11 cellular contexts compared by ENCODE assay signal in the genomic region with DNA sequence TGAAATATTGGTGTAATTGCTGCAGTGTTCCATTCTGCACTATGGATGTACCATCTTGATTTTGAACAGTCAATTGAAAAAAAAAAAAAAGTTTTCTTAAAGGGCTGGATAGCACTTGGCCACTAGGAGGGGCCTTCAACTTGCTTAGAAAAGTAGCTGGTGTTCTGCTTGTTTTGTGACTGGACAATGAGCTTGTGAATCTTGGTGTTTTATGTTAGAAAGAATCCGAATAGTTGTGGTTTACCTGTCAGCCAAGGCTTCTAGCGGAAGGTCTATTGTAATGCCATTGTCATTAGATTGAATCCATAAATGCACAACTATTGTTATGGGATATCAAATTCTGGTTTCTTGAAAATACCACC.
DNase-seq lines count a peak whose midpoint lies in the region; TF ChIP-seq lines count a peak whose summit lies in the region.
"Had no signal": no experiment of that assay in that cellular context is flagged by ENCODE, and none has a peak within 500 bp of the region (broad histone marks: within the 10 kb centered on the region; RNA-seq: fewer than 3 reads in every experiment).

No MANE protein-coding gene starts in this region.

- H3K27ac Mint-ChIP-seq in activated T-helper 2 cell treated with anti-CD3 and anti-CD28 coated beads, Interferon-gamma antibody, Interleukin-2, Interleukin-4, amounts not matched to agents 10 μg/mL and 5 μg/mL and 100 μg/mL, durations not matched to agents 14 hours and 24 hours and 36 hours = no peak overlapping the region
- H3K27ac Mint-ChIP-seq: activated CD8-positive, alpha-beta T cell treated with anti-CD3 and anti-CD28 coated beads, Interleukin-2, amount 10 ng/mL, durations not matched to agents 7 days and 5 days; naive thymus-derived CD8-positive, alpha-beta T cell had no signal

- POLR2A ChIA-PET in SK-N-SH (lab: Yijun Ruan, JAX) = no interaction called here

- H3K9me3 Mint-ChIP-seq in activated T-helper 2 cell treated with anti-CD3 and anti-CD28 coated beads, Interferon-gamma antibody, Interleukin-2, Interleukin-4, amounts not matched to agents 10 μg/mL and 5 μg/mL and 100 μg/mL, durations not matched to agents 14 hours and 24 hours and 36 hours = no peaks in the 10 kb centered on the region
- H3K9me3 Mint-ChIP-seq: naive thymus-derived CD8-positive, alpha-beta T cell had no signal

- no peak overlapping the region for H3K4me2 ChIP-seq in SK-N-SH

- TF ChIP-seq RAD21 in SK-N-SH (IDR thresholded peaks at IDR 0.05; ENCODE audit: low read length) = peak; percentile 64

- H3K27me3 Mint-ChIP-seq in activated T-helper 2 cell treated with anti-CD3 and anti-CD28 coated beads, Interferon-gamma antibody, Interleukin-2, Interleukin-4, amounts not matched to agents 10 μg/mL and 5 μg/mL and 100 μg/mL, durations not matched to agents 14 hours and 24 hours and 36 hours (ENCODE audit: low read depth) = no peaks in the 10 kb centered on the region

- H3K9me3 ChIP-seq in SK-N-SH (no peaks in the 10 kb centered on the region), subcutaneous abdominal adipose tissue (ENCODE audit: control insufficient read depth in 5 of 5, low read length in 5 of 5) (no peaks in the 10 kb centered on the region)

- H3F3A ChIP-seq in SK-N-SH (replicated peaks; ENCODE audit: insufficient read depth) = peaks cover 70% of the 10 kb centered on the region

- H3K4me1 Mint-ChIP-seq in activated T-helper 2 cell treated with anti-CD3 and anti-CD28 coated beads, Interferon-gamma antibody, Interleukin-2, Interleukin-4, amounts not matched to agents 10 μg/mL and 5 μg/mL and 100 μg/mL, durations not matched to agents 14 hours and 24 hours and 36 hours (ENCODE audit: low read depth) = no peaks in the 10 kb centered on the region
- H3K4me1 Mint-ChIP-seq: naive thymus-derived CD8-positive, alpha-beta T cell had no signal

- intact Hi-C loops in activated T-helper 2 cell treated with anti-CD3 and anti-CD28 coated beads, Interferon-gamma antibody, Interleukin-2, Interleukin-4, amounts not matched to agents 10 μg/mL and 5 μg/mL and 100 μg/mL, durations not matched to agents 14 hours and 24 hours and 36 hours (cut with micrococcal nuclease) = no loop called here

- CTCF ChIA-PET in SK-N-SH (lab: Yijun Ruan, JAX) = interaction anchor here (0.6 to 2.3 kb wide), 4 partner anchors 9 to 106 kb away, joined by 3 to 7 read pairs (median 4); no protein-coding TSS in a partner anchor

- H3K36me3 ChIP-seq in SK-N-SH (replicated peaks in 1 of 2; ENCODE audit: control insufficient read depth in 1 of 2, insufficient read depth in 2 of 2, low read length in 1 of 2) = no peaks in the 10 kb centered on the region
- H3K36me3 ChIP-seq in subcutaneous abdominal adipose tissue (ENCODE audit: control insufficient read depth in 5 of 5, insufficient read depth in 5 of 5, low read length in 5 of 5) = peaks cover 0 to 3% (median 0%) of the 10 kb centered on the region in 5 donors

- H3K4me1 ChIP-seq in SK-N-SH (ENCODE audit: control insufficient read depth in 1 of 2, insufficient read depth in 2 of 2, low read depth in 1 of 2, low read length in 1 of 2) = peaks cover 5 to 55% of the 10 kb centered on the region in 2 experiments
- H3K4me1 ChIP-seq in subcutaneous abdominal adipose tissue (ENCODE audit: control insufficient read depth in 5 of 5, insufficient read depth in 5 of 5, low read length in 5 of 5) = peaks cover 2 to 14% (median 8%) of the 10 kb centered on the region in 5 donors

- WGBS in SK-N-SH (ENCODE audit: low lambda C conversion rate) = 11% methylated on average over 2 of the region's 2 CpGs

- no peaks in the 10 kb centered on the region for H3K79me2 ChIP-seq in SK-N-SH (ENCODE audit: insufficient read depth)

- H3K27ac ChIP-seq in SK-N-SH (ENCODE audit: low read depth in 2 of 2, low read length in 1 of 2) (peak overlapping the region in 1 of 2 experiments; percentile 94; a peak in 2 of 4 replicates), subcutaneous abdominal adipose tissue (ENCODE audit: low read depth, low read length) (peak overlapping the region; percentile 83)

- H3K9me2 ChIP-seq in SK-N-SH = no peaks in the 10 kb centered on the region

- DNase-seq in DMS53 (lab: John Stamatoyannopoulos, UW) (peak; percentile 48), DMS53 treated with DMSO at 0.1 percent for 48 hours (lab: John Stamatoyannopoulos, UW; ENCODE audit: unreplicated experiment) (no peak), SK-N-SH (no peak), fibroblast of pulmonary artery (ENCODE audit: low read depth) (peak; percentile 66)
- no peak for DNase-seq in NK-92 treated with Interleukin-12 subunit alpha and Interleukin-12 subunit beta, amount 100 ng/mL, for 24 hours (lab: John Stamatoyannopoulos, UW)
- DNase-seq in stimulated activated CD4-positive, alpha-beta T cell treated with anti-CD3 and anti-CD28 coated beads, Interleukin-2, amount 100 ng/mL, for 48 hours = no peak
- DNase-seq in activated T-helper 2 cell treated with anti-CD3 and anti-CD28 coated beads, Interferon-gamma antibody, Interleukin-2, Interleukin-4, amounts not matched to agents 10 μg/mL and 5 μg/mL and 100 μg/mL, durations not matched to agents 14 hours and 24 hours and 36 hours (ENCODE audit: low spot score) = no peak
- DNase-seq: activated CD8-positive, alpha-beta T cell treated with anti-CD3 and anti-CD28 coated beads, Interleukin-2, amount 10 ng/mL, durations not matched to agents 7 days and 5 days; naive thymus-derived CD8-positive, alpha-beta T cell; NCI-H524 had no signal

- no peak overlapping the region for H3K9ac ChIP-seq in SK-N-SH
- H3K9ac ChIP-seq in subcutaneous abdominal adipose tissue (ENCODE audit: low read length in 5 of 5) = no peak overlapping the region

- no peaks in the 10 kb centered on the region for H3K27me3 ChIP-seq in SK-N-SH (ENCODE audit: insufficient read depth)
- no peaks in the 10 kb centered on the region for H3K27me3 ChIP-seq in subcutaneous abdominal adipose tissue (ENCODE audit: control insufficient read depth in 5 of 5, insufficient read depth in 4 of 5, low read length in 5 of 5)

- TF ChIP-seq EP300 in SK-N-SH (IDR thresholded peaks at IDR 0.05; ENCODE audit: borderline replicate concordance in 1 of 2, low read depth in 1 of 2, low read length in 1 of 2) = peak in 1 of 2 experiments; percentile 56; a peak in 1 of 4 replicates

- peak overlapping the region; percentile 39; the same call in 1 of the 2 replicates for H2AFZ ChIP-seq in SK-N-SH (ENCODE audit: low read depth)

- H3K4me3 ChIP-seq in SK-N-SH (ENCODE audit: low read depth in 2 of 2, low read length in 1 of 2) = no peak overlapping the region
- H3K4me3 ChIP-seq in fibroblast of pulmonary artery (replicated peaks; ENCODE audit: low read depth, low read length) = no peak overlapping the region
- no peak overlapping the region for H3K4me3 ChIP-seq in subcutaneous abdominal adipose tissue (ENCODE audit: low read depth in 1 of 5, low read length in 5 of 5)

- H3K4me3 Mint-ChIP-seq in activated T-helper 2 cell treated with anti-CD3 and anti-CD28 coated beads, Interferon-gamma antibody, Interleukin-2, Interleukin-4, amounts not matched to agents 10 μg/mL and 5 μg/mL and 100 μg/mL, durations not matched to agents 14 hours and 24 hours and 36 hours (ENCODE audit: low read depth) = no peak overlapping the region
- H3K4me3 Mint-ChIP-seq: activated CD8-positive, alpha-beta T cell treated with anti-CD3 and anti-CD28 coated beads, Interleukin-2, amount 10 ng/mL, durations not matched to agents 7 days and 5 days; naive thymus-derived CD8-positive, alpha-beta T cell had no signal

- no peaks in the 10 kb centered on the region for H3K36me3 Mint-ChIP-seq in activated T-helper 2 cell treated with anti-CD3 and anti-CD28 coated beads, Interferon-gamma antibody, Interleukin-2, Interleukin-4, amounts not matched to agents 10 μg/mL and 5 μg/mL and 100 μg/mL, durations not matched to agents 14 hours and 24 hours and 36 hours (ENCODE audit: low read depth)
- H3K36me3 Mint-ChIP-seq: naive thymus-derived CD8-positive, alpha-beta T cell had no signal

- H4K20me1 ChIP-seq in SK-N-SH (ENCODE audit: insufficient read depth) = no peaks in the 10 kb centered on the region; the same call in 1 of the 2 replicates

- TF ChIP-seq CTCF in SK-N-SH (IDR thresholded peaks at IDR 0.05) (peak; percentile 84), fibroblast of pulmonary artery (IDR thresholded peaks at IDR 0.05; ENCODE audit: low read length, missing control alignments) (peak; percentile 62)

TF ChIP-seq in SK-N-SH, 30 proteins besides CTCF, POLR2A, EP300 and RAD21:
- 0 out of 2 replicates have a peak, but pooled peaks have one; percentile 52 for TF ChIP-seq TAF1 (IDR thresholded peaks at IDR 0.05; ENCODE audit: borderline replicate concordance, low read depth, low read length)
- peak; percentile 71 for TF ChIP-seq SMC3 (IDR thresholded peaks at IDR 0.05; ENCODE audit: low read depth, low read length)
- no peak; the same call in 1 of the 2 replicates for TF ChIP-seq POLR2AphosphoS5 (IDR thresholded peaks at IDR 0.05; ENCODE audit: low read depth, low read length)
- TF ChIP-seq MAX (IDR thresholded peaks at IDR 0.05; ENCODE audit: low read depth) = peak; percentile 30; the same call in 1 of the 2 replicates
- TF ChIP-seq YY1 (IDR thresholded peaks at IDR 0.05; ENCODE audit: low read depth) = 0 out of 2 replicates have a peak, but pooled peaks have one; percentile 9
- peak; percentile 53; the same call in 1 of the 2 replicates for TF ChIP-seq PBX3 (IDR thresholded peaks at IDR 0.05)
- 0 out of 2 replicates have a peak, but pooled peaks have one; percentile 9 for TF ChIP-seq RXRA (IDR thresholded peaks at IDR 0.05; ENCODE audit: borderline replicate concordance, low read depth)
- TF ChIP-seq JUND (IDR thresholded peaks at IDR 0.05) = no peak; the same call in 1 of the 2 replicates
- TF ChIP-seq SIN3A (IDR thresholded peaks at IDR 0.05; ENCODE audit: borderline replicate concordance, low read depth, low read length) = no peak
TF ChIP-seq in SK-N-SH: peak in this region for 6.

Comparison
In these comparisons a context has a peak if more than half of its experiments do, and no peak if none do; other contexts are left out.
1. DNase-seq: peak in DMS53 (single experiment) and fibroblast of pulmonary artery (single experiment); none in DMS53 treated with DMSO at 0.1 percent for 48 hours (single experiment), SK-N-SH (single experiment), NK-92 treated with Interleukin-12 subunit alpha and Interleukin-12 subunit beta, amount 100 ng/mL, for 24 hours (single experiment), stimulated activated CD4-positive, alpha-beta T cell treated with anti-CD3 and anti-CD28 coated beads, Interleukin-2, amount 100 ng/mL, for 48 hours (0 of 2) and activated T-helper 2 cell treated with anti-CD3 and anti-CD28 coated beads, Interferon-gamma antibody, Interleukin-2, Interleukin-4, amounts not matched to agents 10 μg/mL and 5 μg/mL and 100 μg/mL, durations not matched to agents 14 hours and 24 hours and 36 hours (single experiment).